ENCODE assay signal across 12 cellular contexts in genomic region chr17:67481808-67482207, GRCh38.
DNase-seq lines count a peak whose midpoint lies in the region; ATAC-seq and TF ChIP-seq lines count a peak whose summit lies in the region.
"Had no signal": no experiment of that assay in that cellular context is flagged by ENCODE, and none has a peak within 500 bp of the region (broad histone marks: within the 10 kb centered on the region; RNA-seq: fewer than 3 reads in every experiment).

No MANE protein-coding gene starts in this region.

- no peaks in the 10 kb centered on the region for H3K9me2 ChIP-seq in GM23338 (ENCODE audit: insufficient read depth)

- no peak for TF ChIP-seq CTCF in CD14-positive monocyte (IDR thresholded peaks at IDR 0.05)
- TF ChIP-seq CTCF in GM23338 (conservative IDR thresholded peaks at IDR 0.05; ENCODE audit: low read depth in 2 of 2): no peak

- H4K20me1 ChIP-seq in GM23338 (replicated peaks; ENCODE audit: insufficient read depth): no peaks in the 10 kb centered on the region

- H3K79me2 ChIP-seq in GM23338 (replicated peaks; ENCODE audit: insufficient read depth): peaks cover 90% of the 10 kb centered on the region

- intact Hi-C loops in CD14-positive monocyte (cut with micrococcal nuclease): no loop called here

- H3K36me3 Mint-ChIP-seq in CD14-positive monocyte (peaks cover 4 to 6% of the 10 kb centered on the region in 2 donors), GM23338 (ENCODE audit: low read depth) (no peaks in the 10 kb centered on the region)
- peaks cover 1% of the 10 kb centered on the region for H3K36me3 Mint-ChIP-seq in activated naive CD8-positive, alpha-beta T cell treated with anti-CD3 and anti-CD28 coated beads, Interleukin-2, amount 50 U/mL, for 24 hours (ENCODE audit: low read depth)

- H3K27ac Mint-ChIP-seq in CD14-positive monocyte: peak overlapping the region; percentile 84 to 96 (median 96)
- H3K27ac Mint-ChIP-seq in activated naive CD8-positive, alpha-beta T cell treated with anti-CD3 and anti-CD28 coated beads, Interleukin-2, amount 50 U/mL, for 24 hours: peak overlapping the region; percentile 90
- H3K27ac Mint-ChIP-seq in GM23338: no peak overlapping the region
- H3K27ac Mint-ChIP-seq: nephron progenitor cell had no signal

- H3K36me3 ChIP-seq in GM23338 (ENCODE audit: insufficient read depth): no peaks in the 10 kb centered on the region

- no peak overlapping the region for H2AFZ ChIP-seq in GM23338

- H3K27me3 ChIP-seq in GM23338 (ENCODE audit: insufficient read depth): no peaks in the 10 kb centered on the region

- H3K27me3 Mint-ChIP-seq in CD14-positive monocyte (ENCODE audit: low read depth in 3 of 3) (peaks cover 0 to 2% (median 0%) of the 10 kb centered on the region in 3 donors), GM23338 (ENCODE audit: insufficient read depth, low read depth, poor library complexity) (peaks cover 2% of the 10 kb centered on the region)
- no peaks in the 10 kb centered on the region for H3K27me3 Mint-ChIP-seq in activated naive CD8-positive, alpha-beta T cell treated with anti-CD3 and anti-CD28 coated beads, Interleukin-2, amount 50 U/mL, for 24 hours

- no peak overlapping the region for H3K4me2 ChIP-seq in GM23338

- H3K4me3 Mint-ChIP-seq in CD14-positive monocyte: peak overlapping the region in 1 of 2 donors; percentile 18
- H3K4me3 Mint-ChIP-seq in activated naive CD8-positive, alpha-beta T cell treated with anti-CD3 and anti-CD28 coated beads, Interleukin-2, amount 50 U/mL, for 24 hours: peak overlapping the region; percentile 45
- H3K4me3 Mint-ChIP-seq in GM23338: no peak overlapping the region
- H3K4me3 Mint-ChIP-seq: nephron progenitor cell had no signal

- peaks cover 42% of the 10 kb centered on the region for H3K4me1 Mint-ChIP-seq in CD14-positive monocyte
- H3K4me1 Mint-ChIP-seq in activated naive CD8-positive, alpha-beta T cell treated with anti-CD3 and anti-CD28 coated beads, Interleukin-2, amount 50 U/mL, for 24 hours: peaks cover 84% of the 10 kb centered on the region
- peaks cover 33% of the 10 kb centered on the region for H3K4me1 Mint-ChIP-seq in GM23338

- ATAC-seq in activated naive CD8-positive, alpha-beta T cell treated with anti-CD3 and anti-CD28 coated beads, Interleukin-2, amount 50 U/mL, for 24 hours: no peak
- ATAC-seq in HG02981 (IDR thresholded peaks at IDR 0.05; ENCODE audit: unreplicated experiment): no peak
- no peak for ATAC-seq in GM19395 (IDR thresholded peaks at IDR 0.05; ENCODE audit: unreplicated experiment)
- no peak for ATAC-seq in HG03442 (IDR thresholded peaks at IDR 0.05; ENCODE audit: unreplicated experiment)
- no peak for ATAC-seq in GM23338

- H3K9me3 Mint-ChIP-seq in CD14-positive monocyte: peaks cover 0 to 1% (median 0%) of the 10 kb centered on the region in 7 donors
- H3K9me3 Mint-ChIP-seq in activated naive CD8-positive, alpha-beta T cell treated with anti-CD3 and anti-CD28 coated beads, Interleukin-2, amount 50 U/mL, for 24 hours: no peaks in the 10 kb centered on the region
- no peaks in the 10 kb centered on the region for H3K9me3 Mint-ChIP-seq in GM23338
- H3K9me3 Mint-ChIP-seq: nephron progenitor cell had no signal

- H3K4me3 ChIP-seq in GM23338: no peak overlapping the region

- H3F3A ChIP-seq in GM23338 (replicated peaks; ENCODE audit: low read depth): no peaks in the 10 kb centered on the region

- no peak for DNase-seq in CD14-positive monocyte (ENCODE audit: low spot score)
- DNase-seq in HS-5 (ENCODE audit: low read depth): peak; percentile 42
- no peak for DNase-seq in activated naive CD8-positive, alpha-beta T cell treated with anti-CD3 and anti-CD28 coated beads, Interleukin-2, amount 50 U/mL, for 24 hours
- DNase-seq in lung microvascular endothelial cell (ENCODE audit: low read depth in 2 of 2): peak; percentile 69 to 87
- no peak for DNase-seq in GM23338 (ENCODE audit: low spot score)
- DNase-seq: activated effector memory CD4-positive, alpha-beta T cell treated with anti-CD3 and anti-CD28 coated beads, Interleukin-2, amount 50 U/mL, for 16 hours; effector CD4-positive, alpha-beta T cell; NCI-H1694; nephron progenitor cell had no signal

- peaks cover 11% of the 10 kb centered on the region for H3K4me1 ChIP-seq in GM23338 (ENCODE audit: insufficient read depth)

- H3K27ac ChIP-seq in GM23338 (ENCODE audit: low read depth): no peak overlapping the region

TF ChIP-seq in GM23338, 12 proteins besides CTCF, POLR2A, EP300 and RAD21 (continues in another document):
- no peak for TF ChIP-seq ZNF462 (CRISPR knock-in tag; IDR thresholded peaks at IDR 0.05)
- no peak for TF ChIP-seq ZNF114 (CRISPR knock-in tag; IDR thresholded peaks at IDR 0.05)
- TF ChIP-seq JUNB (IDR thresholded peaks at IDR 0.05; ENCODE audit: unreplicated experiment): no peak
- no peak for TF ChIP-seq EZH2 (IDR thresholded peaks at IDR 0.05; ENCODE audit: low read depth, unreplicated experiment)
- TF ChIP-seq EZH2phosphoT487 (IDR thresholded peaks at IDR 0.05; ENCODE audit: unreplicated experiment): no peak
- TF ChIP-seq ZNF331 (CRISPR knock-in tag; IDR thresholded peaks at IDR 0.05; ENCODE audit: low read depth): no peak

Comparison
In these comparisons a context has a peak if more than half of its experiments do, and no peak if none do; other contexts are left out.
1. DNase-seq: peak in HS-5 (single experiment) and lung microvascular endothelial cell (2 of 2); none in CD14-positive monocyte (single experiment), activated naive CD8-positive, alpha-beta T cell treated with anti-CD3 and anti-CD28 coated beads, Interleukin-2, amount 50 U/mL, for 24 hours (single experiment) and GM23338 (single experiment).